ENCODE assay signal across 1 cellular context in the genomic region with DNA sequence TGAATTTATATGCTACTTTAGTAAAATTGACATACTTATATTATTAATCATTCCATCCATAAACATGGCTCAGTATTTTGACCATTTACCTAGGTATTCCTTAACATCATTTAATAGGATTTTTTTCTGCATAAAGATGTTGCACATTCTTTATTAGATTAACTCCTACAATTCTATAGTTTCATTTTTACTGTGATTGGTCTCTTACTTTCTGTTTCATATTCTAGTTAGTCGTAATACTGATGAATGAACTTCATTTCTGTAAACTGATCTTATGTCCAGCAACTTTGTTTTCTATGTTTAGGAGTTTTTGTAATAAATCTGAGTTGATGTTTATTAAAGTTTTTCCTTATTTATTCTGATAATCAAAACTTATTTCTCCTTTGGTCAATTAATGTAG.
TF ChIP-seq lines count a peak whose summit lies in the region.

No MANE protein-coding gene starts in this region.

TF ChIP-seq in WTC11, 78 proteins besides CTCF, POLR2A, EP300 and RAD21 (continued from another document):
- TF ChIP-seq ZNF281 (CRISPR knock-in tag; IDR thresholded peaks at IDR 0.05) (no peak), GRHL2 (CRISPR knock-in tag; IDR thresholded peaks at IDR 0.05; ENCODE audit: insufficient replicate concordance, severe bottlenecking) (no peak), PRRX2 (CRISPR knock-in tag; IDR thresholded peaks at IDR 0.05) (no peak), ZNF671 (CRISPR knock-in tag; IDR thresholded peaks at IDR 0.05) (no peak), GTF2I (CRISPR knock-in tag; conservative IDR thresholded peaks at IDR 0.05) (no peak), SMAD4 (CRISPR knock-in tag; IDR thresholded peaks at IDR 0.05) (no peak), TCF7 (CRISPR knock-in tag; IDR thresholded peaks at IDR 0.05; ENCODE audit: low read depth) (no peak), HMGXB4 (CRISPR knock-in tag; IDR thresholded peaks at IDR 0.05) (no peak), SP1 (CRISPR knock-in tag; conservative IDR thresholded peaks at IDR 0.05) (no peak), NFE2L1 (CRISPR knock-in tag; IDR thresholded peaks at IDR 0.05) (no peak), EMX1 (CRISPR knock-in tag; IDR thresholded peaks at IDR 0.05) (no peak), NR3C1 (CRISPR knock-in tag; conservative IDR thresholded peaks at IDR 0.05; ENCODE audit: low read depth) (no peak), ZMAT4 (CRISPR knock-in tag; IDR thresholded peaks at IDR 0.05) (no peak)
- TF ChIP-seq, protein P1, sequence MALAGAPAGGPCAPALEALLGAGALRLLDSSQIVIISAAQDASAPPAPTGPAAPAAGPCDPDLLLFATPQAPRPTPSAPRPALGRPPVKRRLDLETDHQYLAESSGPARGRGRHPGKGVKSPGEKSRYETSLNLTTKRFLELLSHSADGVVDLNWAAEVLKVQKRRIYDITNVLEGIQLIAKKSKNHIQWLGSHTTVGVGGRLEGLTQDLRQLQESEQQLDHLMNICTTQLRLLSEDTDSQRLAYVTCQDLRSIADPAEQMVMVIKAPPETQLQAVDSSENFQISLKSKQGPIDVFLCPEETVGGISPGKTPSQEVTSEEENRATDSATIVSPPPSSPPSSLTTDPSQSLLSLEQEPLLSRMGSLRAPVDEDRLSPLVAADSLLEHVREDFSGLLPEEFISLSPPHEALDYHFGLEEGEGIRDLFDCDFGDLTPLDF (CRISPR knock-in tag; IDR thresholded peaks at IDR 0.05): no peak
